In genomic region chr9:18749711-18750110, GRCh38 we compare ENCODE assay signal across 9 cellular contexts.
"Had no signal": no experiment of that assay in that cellular context is flagged by ENCODE, and none has a peak within 500 bp of the region (broad histone marks: within the 10 kb centered on the region; RNA-seq: fewer than 3 reads in every experiment).

No MANE protein-coding gene starts in this region.

- H3K9me3 Mint-ChIP-seq: GM23338, H9, HFFc6 had no signal

- H3K4me1 ChIP-seq: HAP-1 had no signal

- DNase-seq: GM23248, GOT3, H7, H9, HCEC 1CT, HFFc6 had no signal

- H3K4me2 ChIP-seq: GM23338 had no signal

- H3K36me3 ChIP-seq: HAP-1 had no signal

- H2AFZ ChIP-seq: GM23248, GM23338 had no signal

- H3K27ac Mint-ChIP-seq: GM23338, H9, HFFc6 had no signal

- H3K9ac ChIP-seq: GM23248 had no signal

- H3K9me3 ChIP-seq: HAP-1 had no signal

- ATAC-seq: GM23338, HCT116 had no signal

- H3K27ac ChIP-seq: GM23248 had no signal

- H3K4me3 ChIP-seq: GM23248, GM23338, HAP-1 had no signal

- H3K4me1 Mint-ChIP-seq: GM23338, H9 had no signal

- H3K4me3 Mint-ChIP-seq: GM23338, H9, HFFc6 had no signal
